In genomic region chr1:33093004-33093403, GRCh38 we compare ENCODE assay signal across 2 cellular contexts.
TF ChIP-seq lines count a peak whose summit lies in the region.

No MANE protein-coding gene starts in this region.

TF ChIP-seq in HEK293T, 16 proteins besides CTCF, POLR2A, EP300 and RAD21:
- TF ChIP-seq PKNOX1 (IDR thresholded peaks at IDR 0.05) (no peak), NFRKB (IDR thresholded peaks at IDR 0.05) (no peak), LEF1 (IDR thresholded peaks at IDR 0.05; ENCODE audit: borderline replicate concordance) (no peak), L3MBTL2 (conservative IDR thresholded peaks at IDR 0.05) (no peak), BHLHE40 (IDR thresholded peaks at IDR 0.05; ENCODE audit: borderline replicate concordance) (no peak), ZNF384 (IDR thresholded peaks at IDR 0.05) (no peak), FOXA1 (IDR thresholded peaks at IDR 0.05) (no peak), SP1 (IDR thresholded peaks at IDR 0.05) (no peak), TARDBP (IDR thresholded peaks at IDR 0.05) (no peak), FOXK2 (IDR thresholded peaks at IDR 0.05) (no peak), HDGF (IDR thresholded peaks at IDR 0.05; ENCODE audit: borderline replicate concordance) (no peak), SUZ12 (IDR thresholded peaks at IDR 0.05) (no peak), ARNT (IDR thresholded peaks at IDR 0.05) (no peak)

TF ChIP-seq in GM12878, 131 proteins besides CTCF, POLR2A, EP300 and RAD21 (continued from another document):
- TF ChIP-seq E2F8 (IDR thresholded peaks at IDR 0.05; ENCODE audit: low read depth, partially characterized antibody) = no peak
- TF ChIP-seq SIX5 (IDR thresholded peaks at IDR 0.05; ENCODE audit: low read depth, low read length, severe bottlenecking) = no peak
- no peak for TF ChIP-seq SRF (IDR thresholded peaks at IDR 0.05; ENCODE audit: low read depth in 2 of 2, low read length in 2 of 2)
- no peak for TF ChIP-seq BCL11A (IDR thresholded peaks at IDR 0.05; ENCODE audit: low read depth, low read length)
- no peak for TF ChIP-seq SREBF2 (IDR thresholded peaks at IDR 0.05; ENCODE audit: low read length)
- TF ChIP-seq SMAD1 (IDR thresholded peaks at IDR 0.05; ENCODE audit: low read depth, partially characterized antibody) = no peak
- no peak for TF ChIP-seq GABPA (IDR thresholded peaks at IDR 0.05; ENCODE audit: low read depth)
- TF ChIP-seq RELA (IDR thresholded peaks at IDR 0.05; ENCODE audit: borderline replicate concordance, partially characterized antibody) = no peak
